ENCODE assay signal across 11 cellular contexts in the genomic region with DNA sequence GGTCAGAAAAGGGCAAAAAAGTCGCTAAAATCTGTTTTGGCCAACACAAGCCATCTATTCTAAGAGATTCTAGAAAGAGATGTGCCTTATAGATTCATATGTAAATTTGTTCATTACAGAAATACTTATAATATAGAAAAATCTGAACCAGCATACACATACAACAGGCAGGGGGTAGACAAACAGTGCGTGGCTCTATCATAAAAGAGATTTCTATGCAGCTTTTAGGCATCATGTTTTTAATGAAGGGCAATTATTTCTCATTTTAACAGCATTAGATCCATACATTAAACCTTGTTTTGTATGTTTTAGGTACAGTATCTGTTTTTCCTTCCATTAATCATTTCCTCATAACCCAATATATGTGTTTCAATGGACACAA. TPM values are rescaled to one million over a fixed set of nuclear protein-coding genes. Genes with fewer than 3 reads are reported as not detected.
A peak's percentile ranks its signal among the peaks of the same experiment; 100 is the strongest.
DNase-seq lines count a peak whose midpoint lies in the region; ATAC-seq, FAIRE-seq and TF ChIP-seq lines count a peak whose summit lies in the region.
"Had no signal": no experiment of that assay in that cellular context is flagged by ENCODE, and none has a peak within 500 bp of the region (broad histone marks: within the 10 kb centered on the region; RNA-seq: fewer than 3 reads in every experiment).

No MANE protein-coding gene starts in this region.

- H3K79me2 ChIP-seq in GM12878 (ENCODE audit: control insufficient read depth, insufficient read depth, low read length) = peaks cover 12% of the 10 kb centered on the region

- no peaks in the 10 kb centered on the region for H4K20me1 ChIP-seq in GM12878 (ENCODE audit: control insufficient read depth, insufficient read depth)

- H3K9ac ChIP-seq in GM12878 (ENCODE audit: control insufficient read depth, insufficient read depth, low read length) (peak overlapping the region; percentile 98), mucosa of rectum (ENCODE audit: low read depth in 1 of 2, low read length in 2 of 2) (peak overlapping the region; percentile 92)

- POLR2A ChIA-PET in GM12878 (lab: Charles Lee) = interaction anchor here (1.1 kb wide), 1 partner anchor 52 kb away, joined by 3 read pairs; no protein-coding TSS in a partner anchor

- H3K4me2 ChIP-seq in GM12878 (ENCODE audit: control insufficient read depth, insufficient read depth) = peak overlapping the region; percentile 78

- RAD21 ChIA-PET in GM12878 (lab: Charles Lee; ENCODE audit: unreplicated experiment) = no interaction called here

- TF ChIP-seq RAD21 in GM12878 (IDR thresholded peaks at IDR 0.05; ENCODE audit: insufficient read depth, low read depth, low read length) = no peak

- FAIRE-seq in GM12878 (lab: Jason Lieb, UNC) = no peak
- FAIRE-seq: H1 had no signal

- CTCF ChIA-PET in GM12878 (lab: Yijun Ruan, JAX) = no interaction called here

- SMC1A ChIA-PET in GM12878 (lab: Charles Lee; ENCODE audit: uncharacterized antibody, unreplicated experiment) = interaction anchor here (0.8 kb wide), 1 partner anchor 242 kb away, joined by 3 read pairs; a partner anchor contains a TSS

- in situ Hi-C loops in GM12878 (cut with MboI) = no loop called here

- H3K27me3 ChIP-seq in left ventricle myocardium inferior (ENCODE audit: low read depth) (no peaks in the 10 kb centered on the region), GM12878 (replicated peaks in 1 of 2; ENCODE audit: control insufficient read depth in 2 of 2, insufficient read depth in 2 of 2, low read length in 1 of 2) (no peaks in the 10 kb centered on the region), mucosa of rectum (ENCODE audit: control insufficient read depth in 2 of 2, insufficient read depth in 2 of 2, low read length in 2 of 2) (no peaks in the 10 kb centered on the region), uterus (no peaks in the 10 kb centered on the region)

- no TSS peak for BruUV-seq in GM12878 (replicated peaks; lab: Mats Ljungman, UMichigan)

- H3K27ac ChIP-seq in left ventricle myocardium inferior (replicated peaks) (peak overlapping the region; percentile 86), GM12878 (ENCODE audit: control insufficient read depth, insufficient read depth) (peak overlapping the region; percentile 97), mucosa of rectum (ENCODE audit: low read depth in 2 of 2, low read length in 2 of 2) (peak overlapping the region; percentile 87 to 92), uterus (peak overlapping the region; percentile 90 to 97)

- H3K9me3 ChIP-seq in left ventricle myocardium inferior (replicated peaks) (no peaks in the 10 kb centered on the region), GM12878 (replicated peaks; ENCODE audit: control insufficient read depth, insufficient read depth, low read length) (no peaks in the 10 kb centered on the region), mucosa of rectum (ENCODE audit: control insufficient read depth in 2 of 2, low read length in 2 of 2) (no peaks in the 10 kb centered on the region), uterus (no peaks in the 10 kb centered on the region)

- peaks cover 9% of the 10 kb centered on the region for H3K36me3 ChIP-seq in left ventricle myocardium inferior
- peaks cover 0 to 8% of the 10 kb centered on the region in 2 experiments; a peak in 2 of 4 replicates for H3K36me3 ChIP-seq in GM12878 (ENCODE audit: control insufficient read depth in 2 of 2, insufficient read depth in 2 of 2, low read length in 1 of 2)
- peaks cover 0 to 14% of the 10 kb centered on the region in 2 donors for H3K36me3 ChIP-seq in mucosa of rectum (ENCODE audit: control insufficient read depth in 2 of 2, insufficient read depth in 2 of 2, low read length in 2 of 2)
- no peaks in the 10 kb centered on the region for H3K36me3 ChIP-seq in uterus

- TF ChIP-seq EP300 in GM12878 (IDR thresholded peaks at IDR 0.05; ENCODE audit: borderline replicate concordance in 1 of 2, control insufficient read depth in 1 of 2, low read depth in 2 of 2, low read length in 2 of 2) = no peak

- ATAC-seq in left ventricle myocardium superior = no peak
- ATAC-seq in GM12878 = peak; percentile 27
- ATAC-seq in left lobe of liver = no peak

- TF ChIP-seq POLR2A in GM12878 (IDR thresholded peaks at IDR 0.05; ENCODE audit: low read depth, low read length) (no peak), uterus (IDR thresholded peaks at IDR 0.05) (no peak)

- H3K4me1 ChIP-seq in left ventricle myocardium inferior (peaks cover 38% of the 10 kb centered on the region), GM12878 (ENCODE audit: control insufficient read depth, insufficient read depth, low read length) (peaks cover 18% of the 10 kb centered on the region), mucosa of rectum (ENCODE audit: control insufficient read depth in 2 of 2, insufficient read depth in 2 of 2, low read length in 2 of 2) (peaks cover 2 to 3% of the 10 kb centered on the region in 2 donors), uterus (no peaks in the 10 kb centered on the region)

- TF ChIP-seq CTCF in left ventricle myocardium inferior (IDR thresholded peaks at IDR 0.05; ENCODE audit: borderline replicate concordance) (no peak), GM12878 (IDR thresholded peaks at IDR 0.05 in 2 of 3, conservative IDR thresholded peaks at IDR 0.05 in 1 of 3; ENCODE audit: control insufficient read depth in 2 of 3, extremely low read depth in 1 of 3, insufficient read depth in 1 of 3, low read depth in 3 of 3, low read length in 3 of 3) (no peak), uterus (IDR thresholded peaks at IDR 0.05) (no peak)

- H3K4me3 ChIP-seq in left ventricle myocardium inferior (peak overlapping the region; percentile 66), GM12878 (peak overlapping the region; percentile 81), mucosa of rectum (ENCODE audit: low read length in 2 of 2) (peak overlapping the region; percentile 89 to 92), uterus (peak overlapping the region; percentile 56 to 64)

- DNase-seq in left ventricle myocardium inferior (no peak), left ventricle myocardium superior (no peak), GM12878 (ENCODE audit: low read depth, low spot score) (no peak), uterus (no peak), T1000 (lab: John Stamatoyannopoulos, UW) (no peak), left lobe of liver (ENCODE audit: low spot score) (no peak)
- no peak for DNase-seq in stimulated activated CD4-positive, alpha-beta T cell treated with anti-CD3 and anti-CD28 coated beads, Interleukin-12 subunit alpha, Interleukin-12 subunit beta, amount 100 ng/mL, for 4 hours
- DNase-seq: NCI-H446 had no signal

- intact Hi-C loops in left ventricle myocardium inferior (cut with micrococcal nuclease) = no loop called here
- intact Hi-C loops in left ventricle myocardium superior (cut with micrococcal nuclease) = no loop called here
- intact Hi-C loops in GM12878 (cut with micrococcal nuclease; ENCODE audit: unreplicated experiment) = loop anchor here (1.0 kb wide), 1 partner anchor 33 kb away; no protein-coding TSS in a partner anchor
- intact Hi-C loops in uterus (cut with DNase I; ENCODE audit: low total_unique reads) = no loop called here

- H2AFZ ChIP-seq in GM12878 (ENCODE audit: control insufficient read depth, low read depth, low read length) = peak overlapping the region; percentile 97

- whole genome bisulfite sequencing in GM12878 (ENCODE audit: insufficient coverage, insufficient replicate concordance, low lambda C conversion rate, missing lambda C conversion rate) = 2% methylated on average over 2 of the region's 2 CpGs

RNA-seq across cellular contexts. Expression of a gene that starts 0.7 kb away (rescaled TPM):
- total RNA-seq in left ventricle myocardium inferior = 8.3 TPM
- 8.9 TPM for total RNA-seq in left ventricle myocardium superior
- total RNA-seq in GM12878 (2013; cell fraction: nucleolus; rRNA removed) = 137 and 149 TPM in 2 replicates
- 14.2 and 15.1 TPM in 2 replicates for total RNA-seq in GM12878 (2014; rRNA removed)
- total RNA-seq in GM12878 (2014; rRNA removed; fragmentation: Illumina TruSeq; extraction: Trizol) = 12.7 and 13.5 TPM in 2 replicates
- 15.2 and 15.7 TPM in 2 replicates for total RNA-seq in GM12878 (2021)
- 21.5 TPM for polyA plus RNA-seq in GM12878 (2011; ENCODE audit: low read depth)
- 42.1 and 49.7 TPM in 2 replicates for polyA plus RNA-seq in GM12878 (2011; rRNA removed)
- polyA plus RNA-seq in GM12878 (2011; cell fraction: cytosol; rRNA removed) = 21.8 and 27.6 TPM in 2 replicates
- 99.9 and 135 TPM in 2 replicates for polyA plus RNA-seq in GM12878 (2011; cell fraction: nucleus; rRNA removed)
- 21.3 and 28.2 TPM in 2 replicates for polyA plus RNA-seq in GM12878 (2012)
- polyA plus RNA-seq in GM12878 (2014; fragmentation: Illumina TruSeq; extraction: Trizol) = 20.8 and 27.3 TPM in 2 replicates
- polyA plus RNA-seq in GM12878 (2014; fragmentation: Nextera tagmentation; extraction: Ambion mirVana) = 1 to 10 TPM; 5.8 to 8.4 TPM
- polyA plus RNA-seq in GM12878 (2014; rRNA removed) = 15.7 and 16.3 TPM in 2 replicates
- 10 to 100 TPM in 1 of 2 experiments, 1 to 10 TPM in 1; 8.9 to 11.3 TPM for polyA plus RNA-seq in GM12878 (2016; fragmentation: Nextera tagmentation; extraction: Ambion mirVana)
- polyA minus RNA-seq in GM12878 (2011; rRNA and poly(A)+ RNA removed) = 59.2 and 67.2 TPM in 2 replicates
- 9.0 and 11.8 TPM in 2 replicates for polyA minus RNA-seq in GM12878 (2011; cell fraction: cytosol; rRNA and poly(A)+ RNA removed)
- polyA minus RNA-seq in GM12878 (2011; cell fraction: nucleus; rRNA and poly(A)+ RNA removed) = 42.1 and 50.7 TPM in 2 replicates
- total RNA-seq in uterus = 10 to 100 TPM in 2 of 4 donors, 1 to 10 TPM in 2; 7.2 to 44.4 (median 22.0) TPM
- total RNA-seq in left lobe of liver = 12.4 TPM

RNA-seq across cellular contexts. Expression of a gene that starts 16.8 kb away (rescaled TPM):
- total RNA-seq in left ventricle myocardium inferior (16.0 TPM), left ventricle myocardium superior (14.6 TPM), GM12878 (2014; rRNA removed) (7.2 and 8.2 TPM in 2 replicates), GM12878 (2014; rRNA removed; fragmentation: Illumina TruSeq; extraction: Trizol) (13.6 and 14.0 TPM in 2 replicates), GM12878 (2021) (15.6 and 16.7 TPM in 2 replicates), uterus (10 to 100 TPM; 12.6 to 54.8 (median 26.1) TPM), left lobe of liver (5.0 TPM)
- 38.7 and 39.2 TPM in 2 replicates for total RNA-seq in GM12878 (2013; cell fraction: nucleolus; rRNA removed)
- 14.8 TPM for polyA plus RNA-seq in GM12878 (2011; ENCODE audit: low read depth)
- polyA plus RNA-seq in GM12878 (2011; rRNA removed) (25.5 and 28.0 TPM in 2 replicates), GM12878 (2014; fragmentation: Illumina TruSeq; extraction: Trizol) (18.7 and 20.7 TPM in 2 replicates), GM12878 (2014; fragmentation: Nextera tagmentation; extraction: Ambion mirVana) (10 to 100 TPM; 15.6 to 15.9 TPM), GM12878 (2014; rRNA removed) (16.0 and 16.7 TPM in 2 replicates), GM12878 (2016; fragmentation: Nextera tagmentation; extraction: Ambion mirVana) (10 to 100 TPM; 11.2 to 13.2 TPM)
- 21.4 and 23.1 TPM in 2 replicates for polyA plus RNA-seq in GM12878 (2011; cell fraction: cytosol; rRNA removed)
- 52.3 and 54.4 TPM in 2 replicates for polyA plus RNA-seq in GM12878 (2011; cell fraction: nucleus; rRNA removed)
- 17.9 and 19.6 TPM in 2 replicates for polyA plus RNA-seq in GM12878 (2012)
- 24.4 and 31.8 TPM in 2 replicates for polyA minus RNA-seq in GM12878 (2011; rRNA and poly(A)+ RNA removed)
- polyA minus RNA-seq in GM12878 (2011; cell fraction: cytosol; rRNA and poly(A)+ RNA removed) = 7.4 and 9.5 TPM in 2 replicates
- polyA minus RNA-seq in GM12878 (2011; cell fraction: nucleus; rRNA and poly(A)+ RNA removed) = 14.6 and 23.2 TPM in 2 replicates

RNA-seq across cellular contexts. Expression of a gene that starts 38.9 kb away (rescaled TPM):
- total RNA-seq in left ventricle myocardium inferior (9.7 TPM), left ventricle myocardium superior (9.4 TPM), GM12878 (2014; rRNA removed) (16.4 and 21.0 TPM in 2 replicates), GM12878 (2014; rRNA removed; fragmentation: Illumina TruSeq; extraction: Trizol) (15.7 and 19.1 TPM in 2 replicates), GM12878 (2021) (17.6 and 19.5 TPM in 2 replicates), uterus (10 to 100 TPM in 3 of 4 donors, 1 to 10 TPM in 1; 9.1 to 64.2 (median 20.8) TPM), left lobe of liver (9.5 TPM)
- total RNA-seq in GM12878 (2013; cell fraction: nucleolus; rRNA removed) = 206 and 211 TPM in 2 replicates
- 32.0 TPM for polyA plus RNA-seq in GM12878 (2011; ENCODE audit: low read depth)
- polyA plus RNA-seq in GM12878 (2011; rRNA removed) (60.1 and 64.3 TPM in 2 replicates), GM12878 (2014; fragmentation: Illumina TruSeq; extraction: Trizol) (22.8 and 26.7 TPM in 2 replicates), GM12878 (2014; fragmentation: Nextera tagmentation; extraction: Ambion mirVana) (1 to 10 TPM; 5.6 TPM), GM12878 (2014; rRNA removed) (18.0 and 22.4 TPM in 2 replicates), GM12878 (2016; fragmentation: Nextera tagmentation; extraction: Ambion mirVana) (10 to 100 TPM in 1 of 2 experiments, 1 to 10 TPM in 1; 9.8 to 10.5 TPM)
- polyA plus RNA-seq in GM12878 (2011; cell fraction: cytosol; rRNA removed) = 33.3 and 43.0 TPM in 2 replicates
- polyA plus RNA-seq in GM12878 (2011; cell fraction: nucleus; rRNA removed) = 116 and 165 TPM in 2 replicates
- 33.4 and 39.6 TPM in 2 replicates for polyA plus RNA-seq in GM12878 (2012)
- polyA minus RNA-seq in GM12878 (2011; rRNA and poly(A)+ RNA removed) = 61.2 and 67.0 TPM in 2 replicates
- polyA minus RNA-seq in GM12878 (2011; cell fraction: cytosol; rRNA and poly(A)+ RNA removed) = 4.8 and 9.1 TPM in 2 replicates
- 26.5 and 28.0 TPM in 2 replicates for polyA minus RNA-seq in GM12878 (2011; cell fraction: nucleus; rRNA and poly(A)+ RNA removed)

RNA-seq across cellular contexts. Expression of a gene that starts 58.1 kb away (rescaled TPM):
- total RNA-seq in left ventricle myocardium inferior (4.2 TPM), left ventricle myocardium superior (4.5 TPM), GM12878 (2014; rRNA removed) (24.7 and 28.3 TPM in 2 replicates), GM12878 (2014; rRNA removed; fragmentation: Illumina TruSeq; extraction: Trizol) (26.3 and 27.5 TPM in 2 replicates), GM12878 (2021) (28.5 and 32.7 TPM in 2 replicates), uterus (10 to 100 TPM in 2 of 4 donors, 1 to 10 TPM in 2; 6.5 to 24.3 (median 14.6) TPM), left lobe of liver (3.0 TPM)
- total RNA-seq in GM12878 (2013; cell fraction: nucleolus; rRNA removed) = 227 and 232 TPM in 2 replicates
- polyA plus RNA-seq in GM12878 (2011; ENCODE audit: low read depth) = 17.7 TPM
- polyA plus RNA-seq in GM12878 (2011; rRNA removed) (70.8 and 76.4 TPM in 2 replicates), GM12878 (2014; fragmentation: Illumina TruSeq; extraction: Trizol) (29.8 and 31.7 TPM in 2 replicates), GM12878 (2014; fragmentation: Nextera tagmentation; extraction: Ambion mirVana) (10 to 100 TPM; 14.7 to 30.9 TPM), GM12878 (2014; rRNA removed) (25.9 and 29.4 TPM in 2 replicates), GM12878 (2016; fragmentation: Nextera tagmentation; extraction: Ambion mirVana) (10 to 100 TPM; 16.3 to 16.7 TPM)
- polyA plus RNA-seq in GM12878 (2011; cell fraction: cytosol; rRNA removed) = 54.8 and 60.3 TPM in 2 replicates
- polyA plus RNA-seq in GM12878 (2011; cell fraction: nucleus; rRNA removed) = 226 and 267 TPM in 2 replicates
- 20.4 and 30.9 TPM in 2 replicates for polyA plus RNA-seq in GM12878 (2012)
- 117 TPM in 2 replicates for polyA minus RNA-seq in GM12878 (2011; rRNA and poly(A)+ RNA removed)
- 14.4 and 20.5 TPM in 2 replicates for polyA minus RNA-seq in GM12878 (2011; cell fraction: cytosol; rRNA and poly(A)+ RNA removed)
- 83.3 and 115 TPM in 2 replicates for polyA minus RNA-seq in GM12878 (2011; cell fraction: nucleus; rRNA and poly(A)+ RNA removed)

RNA-seq across cellular contexts. Expression of a gene that starts 59.1 kb away (rescaled TPM):
- total RNA-seq in left ventricle myocardium inferior (not detected), left ventricle myocardium superior (not detected), GM12878 (2014; rRNA removed) (0.79 and 1.1 TPM in 2 replicates), GM12878 (2014; rRNA removed; fragmentation: Illumina TruSeq; extraction: Trizol) (1.1 TPM in 2 replicates), GM12878 (2021) (1.1 and 1.5 TPM in 2 replicates), uterus (under 1 TPM in 1 of 4 donors, not detected in 3; 0.07 TPM), left lobe of liver (not detected)
- not detected in 2 replicates for total RNA-seq in GM12878 (2013; cell fraction: nucleolus; rRNA removed)
- 0.26 TPM for polyA plus RNA-seq in GM12878 (2011; ENCODE audit: low read depth)
- polyA plus RNA-seq in GM12878 (2011; rRNA removed) (0.04 and 0.05 TPM in 2 replicates), GM12878 (2014; fragmentation: Illumina TruSeq; extraction: Trizol) (1.7 and 2.2 TPM in 2 replicates), GM12878 (2014; fragmentation: Nextera tagmentation; extraction: Ambion mirVana) (under 1 TPM; 0.82 to 0.91 TPM), GM12878 (2014; rRNA removed) (0.57 and 0.63 TPM in 2 replicates), GM12878 (2016; fragmentation: Nextera tagmentation; extraction: Ambion mirVana) (1 to 10 TPM in 1 of 2 experiments, under 1 TPM in 1; 0.18 to 1.1 TPM)
- polyA plus RNA-seq in GM12878 (2011; cell fraction: cytosol; rRNA removed) = 0.03 TPM in 2 replicates
- polyA plus RNA-seq in GM12878 (2011; cell fraction: nucleus; rRNA removed) = not detected in 2 replicates
- polyA plus RNA-seq in GM12878 (2012) = 0.08 and 0.26 TPM in 2 replicates
- not detected in 2 replicates for polyA minus RNA-seq in GM12878 (2011; rRNA and poly(A)+ RNA removed)
- polyA minus RNA-seq in GM12878 (2011; cell fraction: cytosol; rRNA and poly(A)+ RNA removed) = not detected in 2 replicates
- polyA minus RNA-seq in GM12878 (2011; cell fraction: nucleus; rRNA and poly(A)+ RNA removed) = not detected in 2 replicates
- polyA plus RNA-seq: adipose tissue had no signal
